Comparison of ENCODE assay signal across 21 cellular contexts in the genomic region with DNA sequence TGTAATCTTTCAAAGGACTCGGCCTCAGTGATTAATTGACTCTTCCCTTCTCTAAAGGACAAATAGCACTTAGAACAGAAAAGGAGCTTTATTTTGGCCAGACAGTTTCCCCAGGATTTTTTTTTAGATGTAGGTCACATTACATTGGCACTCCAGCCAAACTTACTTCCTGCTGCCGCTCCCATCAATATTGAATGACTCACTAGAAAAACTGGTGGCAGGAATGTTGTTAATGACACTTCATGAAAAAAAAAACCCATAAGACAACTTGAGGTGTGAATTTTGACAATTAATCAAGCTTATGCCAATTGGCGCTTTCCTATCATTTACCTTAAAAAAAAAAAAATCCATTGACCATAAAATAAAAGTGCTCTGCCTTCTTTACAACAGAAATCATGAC.
DNase-seq lines count a peak whose midpoint lies in the region; ATAC-seq, FAIRE-seq and TF ChIP-seq lines count a peak whose summit lies in the region.
"Had no signal": no experiment of that assay in that cellular context is flagged by ENCODE, and none has a peak within 500 bp of the region (broad histone marks: within the 10 kb centered on the region; RNA-seq: fewer than 3 reads in every experiment).

No MANE protein-coding gene starts in this region.

- peaks cover 5% of the 10 kb centered on the region for H3K9me3 Mint-ChIP-seq in MCF 10A (ENCODE audit: unreplicated experiment)

- H3K36me3 ChIP-seq in breast epithelium (no peaks in the 10 kb centered on the region), left lung (no peaks in the 10 kb centered on the region)
- no peaks in the 10 kb centered on the region for H3K36me3 ChIP-seq in effector memory CD4-positive, alpha-beta T cell (ENCODE audit: control insufficient read depth, insufficient read depth, low read length)
- H3K36me3 ChIP-seq: gastrocnemius medialis, ovary, vagina had no signal

- no peak overlapping the region for H3K27ac Mint-ChIP-seq in MCF 10A (ENCODE audit: low read depth, unreplicated experiment)
- H3K27ac Mint-ChIP-seq: activated CD8-positive, alpha-beta T cell treated with anti-CD3 and anti-CD28 coated beads, Interleukin-2, amount 10 ng/mL, durations not matched to agents 7 days and 5 days; CD8-positive, alpha-beta memory T cell; stimulated activated naive CD8-positive, alpha-beta T cell treated with anti-CD3 and anti-CD28 coated beads, Interleukin-15, Interleukin-2, amounts not matched to agents 100 ng/mL and 50 ng/mL, for 24 hours had no signal

- CTCF ChIA-PET in MCF 10A (lab: Yijun Ruan, JAX), result interaction anchor here (0.6 to 1.5 kb wide), 3 partner anchors 42 to 315 kb away, joined by 3 to 4 read pairs (median 4); no protein-coding TSS in a partner anchor

- 26 to 31% methylated on average over 3 of the region's 3 CpGs for WGBS in lower leg skin, 2 donors

- POLR2A ChIA-PET in MCF 10A (lab: Yijun Ruan, JAX), result interaction anchor here (0.6 kb wide), 2 partner anchors 20 to 26 kb away, joined by 3 read pairs; no protein-coding TSS in a partner anchor

- H3K4me3 Mint-ChIP-seq in MCF 10A (ENCODE audit: unreplicated experiment), result no peak overlapping the region
- H3K4me3 Mint-ChIP-seq: activated CD8-positive, alpha-beta T cell treated with anti-CD3 and anti-CD28 coated beads, Interleukin-2, amount 10 ng/mL, durations not matched to agents 7 days and 5 days; CD8-positive, alpha-beta memory T cell; stimulated activated naive CD8-positive, alpha-beta T cell treated with anti-CD3 and anti-CD28 coated beads, Interleukin-15, Interleukin-2, amounts not matched to agents 100 ng/mL and 50 ng/mL, for 24 hours had no signal

- no peak for TF ChIP-seq POLR2A in breast epithelium (IDR thresholded peaks at IDR 0.05)
- no peak for TF ChIP-seq POLR2A in lower leg skin (IDR thresholded peaks at IDR 0.05)

- H3K4me3 ChIP-seq in breast epithelium (no peak overlapping the region), left lung (no peak overlapping the region), lower leg skin (ENCODE audit: low read depth, poor library complexity, severe bottlenecking) (no peak overlapping the region)
- no peak overlapping the region for H3K4me3 ChIP-seq in effector memory CD4-positive, alpha-beta T cell (ENCODE audit: insufficient read depth, low read depth, low read length, poor library complexity, severe bottlenecking)
- H3K4me3 ChIP-seq: gastrocnemius medialis, ovary, vagina had no signal

- peak; percentile 90 for ATAC-seq in left lung
- ATAC-seq: activated CD8-positive, alpha-beta T cell treated with anti-CD3 and anti-CD28 coated beads, Interleukin-2, amount 10 ng/mL, durations not matched to agents 7 days and 5 days; gastrocnemius medialis; PC-3 had no signal

- peaks cover 17% of the 10 kb centered on the region for H3K4me1 Mint-ChIP-seq in MCF 10A (ENCODE audit: insufficient read depth, unreplicated experiment)
- H3K4me1 Mint-ChIP-seq: CD8-positive, alpha-beta memory T cell had no signal

- DNase-seq in MCF 10A (ENCODE audit: unreplicated experiment), result peak; percentile 35
- DNase-seq in breast epithelium (ENCODE audit: low spot score in 2 of 2), result no peak
- DNase-seq in astrocyte of the hippocampus (ENCODE audit: low read depth, low spot score), result peak; percentile 71
- no peak for DNase-seq in left lung
- peak; percentile 63 for DNase-seq in urothelium cell line (ENCODE audit: low spot score)
- DNase-seq in lower leg skin (ENCODE audit: low spot score in 2 of 2), result no peak
- DNase-seq in NCI-H748 (lab: John Stamatoyannopoulos, UW; ENCODE audit: unreplicated experiment), result no peak
- DNase-seq in effector memory CD4-positive, alpha-beta T cell, result no peak
- DNase-seq: activated CD8-positive, alpha-beta T cell treated with anti-CD3 and anti-CD28 coated beads, Interleukin-2, amount 10 ng/mL, durations not matched to agents 7 days and 5 days; CD8-positive, alpha-beta memory T cell; gastrocnemius medialis; H7; NCI-H1105; NCI-H524 treated with DMSO at 0.1 percent for 48 hours; ovary; PC-3; stimulated activated CD4-positive, alpha-beta T cell treated with anti-CD3 and anti-CD28 coated beads, Interleukin-12 subunit alpha, Interleukin-12 subunit beta, amount 100 ng/mL, for 4 hours had no signal

- H3K27me3 ChIP-seq in breast epithelium, result no peaks in the 10 kb centered on the region
- H3K27me3 ChIP-seq in left lung, result no peaks in the 10 kb centered on the region
- no peaks in the 10 kb centered on the region for H3K27me3 ChIP-seq in effector memory CD4-positive, alpha-beta T cell (replicated peaks; ENCODE audit: control insufficient read depth, insufficient read depth, low read length, poor library complexity, severe bottlenecking)
- H3K27me3 ChIP-seq: gastrocnemius medialis, ovary, vagina had no signal

- H3K27ac ChIP-seq in breast epithelium, result peak overlapping the region in 1 of 2 donors; percentile 64
- H3K27ac ChIP-seq in left lung, result no peak overlapping the region
- H3K27ac ChIP-seq in effector memory CD4-positive, alpha-beta T cell (ENCODE audit: insufficient read depth, low read length, poor library complexity, severe bottlenecking), result no peak overlapping the region
- H3K27ac ChIP-seq: gastrocnemius medialis, ovary, vagina had no signal

- H3K4me1 ChIP-seq in breast epithelium, result no peaks in the 10 kb centered on the region
- peaks cover 0 to 6% of the 10 kb centered on the region in 2 donors for H3K4me1 ChIP-seq in left lung
- no peaks in the 10 kb centered on the region for H3K4me1 ChIP-seq in effector memory CD4-positive, alpha-beta T cell (ENCODE audit: control insufficient read depth, insufficient read depth, low read length, poor library complexity, severe bottlenecking)
- H3K4me1 ChIP-seq: gastrocnemius medialis, vagina had no signal

- H3K27me3 Mint-ChIP-seq in MCF 10A (ENCODE audit: insufficient read depth, unreplicated experiment), result peaks cover 14% of the 10 kb centered on the region
- H3K27me3 Mint-ChIP-seq: CD8-positive, alpha-beta memory T cell; stimulated activated naive CD8-positive, alpha-beta T cell treated with anti-CD3 and anti-CD28 coated beads, Interleukin-15, Interleukin-2, amounts not matched to agents 100 ng/mL and 50 ng/mL, for 24 hours had no signal

- H3K9me3 ChIP-seq in breast epithelium, result no peaks in the 10 kb centered on the region
- peaks cover 0 to 11% of the 10 kb centered on the region in 2 donors for H3K9me3 ChIP-seq in left lung
- no peaks in the 10 kb centered on the region for H3K9me3 ChIP-seq in effector memory CD4-positive, alpha-beta T cell (ENCODE audit: control insufficient read depth, low read length)
- H3K9me3 ChIP-seq: gastrocnemius medialis, ovary, vagina had no signal

- BruUV-seq in MCF 10A (replicated peaks; lab: Mats Ljungman, UMichigan), result no TSS peak

- FAIRE-seq in urothelium cell line (lab: Jason Lieb, UNC), result no peak
- FAIRE-seq: G401.6, GM12891 had no signal

- no peaks in the 10 kb centered on the region for H3K36me3 Mint-ChIP-seq in MCF 10A (ENCODE audit: insufficient read depth, unreplicated experiment)
- H3K36me3 Mint-ChIP-seq: CD8-positive, alpha-beta memory T cell had no signal

- TF ChIP-seq CTCF in MCF 10A (IDR thresholded peaks at IDR 0.05; ENCODE audit: unreplicated experiment) (no peak), breast epithelium (IDR thresholded peaks at IDR 0.05) (peak in 1 of 3 donors; percentile 30), left lung (IDR thresholded peaks at IDR 0.05) (no peak), lower leg skin (IDR thresholded peaks at IDR 0.05) (no peak)

- intact Hi-C loops in MCF 10A (cut with micrococcal nuclease) (no loop called here), breast epithelium (cut with DNase I; ENCODE audit: low total_unique reads) (no loop called here), left lung (cut with DNase I) (no loop called here), lower leg skin (cut with DNase I; ENCODE audit: low total_unique reads) (no loop called here)

Comparison
In these comparisons a context has a peak if more than half of its experiments do, and no peak if none do; other contexts are left out.
1. DNase-seq: peak in MCF 10A (single experiment), astrocyte of the hippocampus (single experiment) and urothelium cell line (single experiment); none in breast epithelium (0 of 2), left lung (0 of 2), lower leg skin (0 of 2), NCI-H748 (single experiment) and effector memory CD4-positive, alpha-beta T cell (0 of 3).